ENCODE assay signal across 13 cellular contexts in the genomic region with DNA sequence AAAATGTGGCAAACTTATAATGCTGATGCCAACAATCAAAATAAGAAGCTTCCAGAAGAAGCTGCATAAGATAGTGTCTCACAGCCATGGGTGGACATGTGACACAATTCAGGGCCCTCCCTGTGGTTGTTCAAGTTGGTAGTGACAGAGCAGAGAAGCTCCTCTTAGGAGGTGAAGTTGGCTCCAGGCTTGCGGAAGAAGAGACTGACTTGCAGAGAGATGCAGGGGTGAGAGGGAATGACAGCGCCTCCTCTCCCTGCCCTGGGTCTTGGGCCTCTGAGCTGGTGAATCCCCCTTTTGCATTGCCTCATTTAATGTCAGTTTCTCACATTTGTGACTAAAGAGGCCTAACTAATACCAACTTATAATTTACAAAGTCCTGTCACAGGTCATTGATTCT. TPM values are rescaled to one million over a fixed set of nuclear protein-coding genes. Genes with fewer than 3 reads are reported as not detected.
DNase-seq lines count a peak whose midpoint lies in the region; ATAC-seq and TF ChIP-seq lines count a peak whose summit lies in the region.
"Had no signal": no experiment of that assay in that cellular context is flagged by ENCODE, and none has a peak within 500 bp of the region (broad histone marks: within the 10 kb centered on the region; RNA-seq: fewer than 3 reads in every experiment).

No MANE protein-coding gene starts in this region.

- dilution Hi-C loops in IMR-90 (cut with HindIII; ENCODE audit: low sequenced_read_pairs, unreplicated experiment): no loop called here

- H3K27me3 Mint-ChIP-seq in immature natural killer cell (ENCODE audit: low read depth in 3 of 3): peaks cover 0 to 3% (median 2%) of the 10 kb centered on the region in 3 donors
- H3K27me3 Mint-ChIP-seq: stimulated activated naive CD8-positive, alpha-beta T cell treated with anti-CD3 and anti-CD28 coated beads, Interleukin-15, amount 100 ng/mL, for 72 hours had no signal

- peak overlapping the region; percentile 97 for H2AK5ac ChIP-seq in IMR-90 (ENCODE audit: low read depth, low read length)

- H2AFZ ChIP-seq in IMR-90 (replicated peaks; ENCODE audit: low read length, poor library complexity): no peak overlapping the region

- H2BK120ac ChIP-seq in IMR-90 (ENCODE audit: low read depth, low read length): peak overlapping the region; percentile 98

- BruUV-seq in IMR-90 (replicated peaks; lab: Mats Ljungman, UMichigan): no TSS peak

- H3K27me3 ChIP-seq in IMR-90 (ENCODE audit: control insufficient read depth, insufficient read depth, low read length) (no peaks in the 10 kb centered on the region), SJSA1 (replicated peaks) (no peaks in the 10 kb centered on the region)

- no CpG with 5 or more reads among the region's 2 CpGs for WGBS in IMR-90 (ENCODE audit: extremely low coverage in 2 of 2, insufficient read length in 1 of 2), 2 experiments

- H3K36me3 ChIP-seq in IMR-90 (ENCODE audit: control insufficient read depth, insufficient read depth, low read length): no peaks in the 10 kb centered on the region
- H3K36me3 ChIP-seq in SJSA1: no peaks in the 10 kb centered on the region

- CTCF ChIA-PET in IMR-90 (lab: Yijun Ruan, JAX): interaction anchor here (1.4 to 4.4 kb wide), 7 partner anchors 12 to 219 kb away, joined by 5 to 45 read pairs (median 6); no protein-coding TSS in a partner anchor

- H2AK9ac ChIP-seq in IMR-90 (replicated peaks; ENCODE audit: low read depth, low read length, poor library complexity): peak overlapping the region; percentile 71

- DNase-seq in IMR-90: no peak
- no peak for DNase-seq in SJSA1 (ENCODE audit: low read depth in 1 of 2, low spot score in 2 of 2)
- DNase-seq in immature natural killer cell: no peak
- peak; percentile 18 for DNase-seq in stimulated activated CD8-positive, alpha-beta memory T cell treated with anti-CD3 and anti-CD28 coated beads, Interleukin-4, amount 100 ng/mL, for 48 hours
- DNase-seq in germinal center (ENCODE audit: low spot score): no peak
- no peak for DNase-seq in SW480 (ENCODE audit: low spot score)
- DNase-seq: hippocampal formation; NCI-H1417 treated with DMSO at 0.1 percent for 48 hours; NCI-H510A; stimulated activated CD4-positive, alpha-beta T cell treated with anti-CD3 and anti-CD28 coated beads, Interleukin-4, amount 100 ng/mL, for 4 hours; stimulated activated naive CD8-positive, alpha-beta T cell treated with anti-CD3 and anti-CD28 coated beads, Interleukin-15, amount 100 ng/mL, for 72 hours had no signal

- H3K9me1 ChIP-seq in IMR-90 (ENCODE audit: insufficient read depth, low read length): peaks cover 28% of the 10 kb centered on the region

- TF ChIP-seq RAD21 in IMR-90 (IDR thresholded peaks at IDR 0.05; ENCODE audit: low read length): no peak

- H4K5ac ChIP-seq in IMR-90 (ENCODE audit: low read depth, low read length): no peak overlapping the region

- peak overlapping the region; percentile 17; the same call in 1 of the 2 replicates for H3K56ac ChIP-seq in IMR-90 (ENCODE audit: extremely low read depth, insufficient read depth, low read length)

- H3K27ac ChIP-seq in IMR-90 (ENCODE audit: insufficient read depth, low read length): no peak overlapping the region
- peak overlapping the region; percentile 83; the same call in 1 of the 2 replicates for H3K27ac ChIP-seq in SJSA1

- H3K4me1 ChIP-seq in IMR-90 (ENCODE audit: control insufficient read depth, insufficient read depth, low read length) (peaks cover 38% of the 10 kb centered on the region), SJSA1 (replicated peaks) (peaks cover 61% of the 10 kb centered on the region)

- no peak overlapping the region for H3K4me3 ChIP-seq in IMR-90 (ENCODE audit: insufficient read depth, low read depth, low read length)
- H3K4me3 ChIP-seq in SJSA1: no peak overlapping the region

- no peak for TF ChIP-seq CTCF in IMR-90 (conservative IDR thresholded peaks at IDR 0.05; ENCODE audit: low read depth, low read length)

- peaks cover 0 to 3% of the 10 kb centered on the region in 2 experiments; a peak in 1 of 4 replicates for H3K79me1 ChIP-seq in IMR-90 (ENCODE audit: low read depth in 1 of 2, low read length in 2 of 2)

- H3K14ac ChIP-seq in IMR-90 (replicated peaks; ENCODE audit: low read depth, low read length): peak overlapping the region; percentile 92; the same call in 1 of the 2 replicates

- peak overlapping the region; percentile 60 for H4K91ac ChIP-seq in IMR-90 (ENCODE audit: insufficient read depth, low read depth, low read length)

- H3K9ac ChIP-seq in IMR-90 (ENCODE audit: low read depth, low read length): no peak overlapping the region

- H3K4ac ChIP-seq in IMR-90 (ENCODE audit: low read depth, low read length): peak overlapping the region; percentile 92

- no peak overlapping the region for H3K4me2 ChIP-seq in IMR-90 (ENCODE audit: low read depth, low read length)

- H3K27ac Mint-ChIP-seq in immature natural killer cell: peak overlapping the region; percentile 85 to 98 (median 94)
- H3K27ac Mint-ChIP-seq: progenitor cell of endocrine pancreas had no signal

- in situ Hi-C loops in IMR-90 (cut with MboI; ENCODE audit: low sequenced_read_pairs): no loop called here

- peak overlapping the region; percentile 61; the same call in 1 of the 2 replicates for H3K23ac ChIP-seq in IMR-90 (ENCODE audit: low read depth, low read length)

- peak overlapping the region; percentile 56 for H2BK5ac ChIP-seq in IMR-90 (ENCODE audit: low read depth, low read length, poor library complexity, severe bottlenecking)

- H2BK20ac ChIP-seq in IMR-90 (ENCODE audit: low read depth, low read length): peak overlapping the region; percentile 82

- peaks cover 52 to 56% of the 10 kb centered on the region in 2 donors for H3K4me1 Mint-ChIP-seq in immature natural killer cell

- POLR2A ChIA-PET in IMR-90 (lab: Charles Lee; ENCODE audit: unreplicated experiment): interaction anchor here (1.4 kb wide), 1 partner anchor 41 kb away, joined by 4 read pairs; no protein-coding TSS in a partner anchor

- H3K4me3 Mint-ChIP-seq in immature natural killer cell: peak overlapping the region; percentile 71 to 88 (median 81)

- no peak for TF ChIP-seq POLR2A in IMR-90 (IDR thresholded peaks at IDR 0.05; ENCODE audit: low read depth, low read length)

- H3K9me3 Mint-ChIP-seq in immature natural killer cell: no peaks in the 10 kb centered on the region
- H3K9me3 Mint-ChIP-seq: stimulated activated naive CD8-positive, alpha-beta T cell treated with anti-CD3 and anti-CD28 coated beads, Interleukin-15, amount 100 ng/mL, for 72 hours had no signal

- H4K20me1 ChIP-seq in IMR-90 (ENCODE audit: insufficient read depth, low read length): peaks cover 5% of the 10 kb centered on the region; the same call in 1 of the 2 replicates

- peak overlapping the region; percentile 82 to 83; a peak in 2 of 4 replicates for H4K8ac ChIP-seq in IMR-90 (ENCODE audit: low read depth in 2 of 2, low read length in 2 of 2)

- no peak for ATAC-seq in IMR-90 (ENCODE audit: low read depth)
- ATAC-seq in GM19467 (IDR thresholded peaks at IDR 0.05; ENCODE audit: unreplicated experiment): no peak

- no peak overlapping the region for H3K18ac ChIP-seq in IMR-90 (ENCODE audit: low read depth, low read length)

- peak overlapping the region; percentile 94 for H2BK15ac ChIP-seq in IMR-90 (ENCODE audit: low read depth, low read length)

- H3K9me3 ChIP-seq in IMR-90 (ENCODE audit: control insufficient read depth, insufficient read depth, low read length) (no peaks in the 10 kb centered on the region), SJSA1 (replicated peaks) (no peaks in the 10 kb centered on the region)

- intact Hi-C loops in IMR-90 (cut with micrococcal nuclease): no loop called here

- peaks cover 0 to 4% (median 0%) of the 10 kb centered on the region in 3 donors for H3K36me3 Mint-ChIP-seq in immature natural killer cell

TF ChIP-seq in IMR-90, 13 proteins besides CTCF, POLR2A, EP300 and RAD21:
- no peak for TF ChIP-seq RCOR1 (IDR thresholded peaks at IDR 0.05; ENCODE audit: insufficient replicate concordance, low read length)
- TF ChIP-seq MAZ (IDR thresholded peaks at IDR 0.05; ENCODE audit: borderline replicate concordance, low read depth, low read length): no peak
- TF ChIP-seq CEBPB (IDR thresholded peaks at IDR 0.05; ENCODE audit: low read depth, low read length): no peak
- TF ChIP-seq, protein P1, sequence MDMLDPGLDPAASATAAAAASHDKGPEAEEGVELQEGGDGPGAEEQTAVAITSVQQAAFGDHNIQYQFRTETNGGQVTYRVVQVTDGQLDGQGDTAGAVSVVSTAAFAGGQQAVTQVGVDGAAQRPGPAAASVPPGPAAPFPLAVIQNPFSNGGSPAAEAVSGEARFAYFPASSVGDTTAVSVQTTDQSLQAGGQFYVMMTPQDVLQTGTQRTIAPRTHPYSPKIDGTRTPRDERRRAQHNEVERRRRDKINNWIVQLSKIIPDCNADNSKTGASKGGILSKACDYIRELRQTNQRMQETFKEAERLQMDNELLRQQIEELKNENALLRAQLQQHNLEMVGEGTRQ (IDR thresholded peaks at IDR 0.05; ENCODE audit: low read depth, low read length): no peak
- no peak for TF ChIP-seq FOS (IDR thresholded peaks at IDR 0.05; ENCODE audit: low read depth, low read length)
- TF ChIP-seq, protein P2, sequence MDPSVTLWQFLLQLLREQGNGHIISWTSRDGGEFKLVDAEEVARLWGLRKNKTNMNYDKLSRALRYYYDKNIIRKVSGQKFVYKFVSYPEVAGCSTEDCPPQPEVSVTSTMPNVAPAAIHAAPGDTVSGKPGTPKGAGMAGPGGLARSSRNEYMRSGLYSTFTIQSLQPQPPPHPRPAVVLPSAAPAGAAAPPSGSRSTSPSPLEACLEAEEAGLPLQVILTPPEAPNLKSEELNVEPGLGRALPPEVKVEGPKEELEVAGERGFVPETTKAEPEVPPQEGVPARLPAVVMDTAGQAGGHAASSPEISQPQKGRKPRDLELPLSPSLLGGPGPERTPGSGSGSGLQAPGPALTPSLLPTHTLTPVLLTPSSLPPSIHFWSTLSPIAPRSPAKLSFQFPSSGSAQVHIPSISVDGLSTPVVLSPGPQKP (IDR thresholded peaks at IDR 0.05; ENCODE audit: borderline replicate concordance, low read depth, low read length): no peak

RNA-seq across cellular contexts. Expression of a gene that starts 23.0 kb away (rescaled TPM):
- total RNA-seq in IMR-90 (2012; rRNA removed): 112 and 151 TPM in 2 replicates
- polyA plus RNA-seq in IMR-90 (2012; rRNA removed) (149 and 201 TPM in 2 replicates), immature natural killer cell (1 to 10 TPM in 2 of 3 donors, under 1 TPM in 1; 0.91 to 4.8 (median 4.4) TPM)
- polyA plus RNA-seq in IMR-90 (2012; cell fraction: cytosol; rRNA removed): 238 and 364 TPM in 2 replicates
- polyA plus RNA-seq in IMR-90 (2012; cell fraction: nucleus; rRNA removed; ENCODE audit: low replicate concordance): 195 and 365 TPM in 2 replicates
- 399 and 453 TPM in 2 replicates for total RNA-seq in SJSA1 (2014; rRNA removed; shearing (Covaris generic))
